Comparison of ENCODE assay signal across 8 cellular contexts in the genomic region with DNA sequence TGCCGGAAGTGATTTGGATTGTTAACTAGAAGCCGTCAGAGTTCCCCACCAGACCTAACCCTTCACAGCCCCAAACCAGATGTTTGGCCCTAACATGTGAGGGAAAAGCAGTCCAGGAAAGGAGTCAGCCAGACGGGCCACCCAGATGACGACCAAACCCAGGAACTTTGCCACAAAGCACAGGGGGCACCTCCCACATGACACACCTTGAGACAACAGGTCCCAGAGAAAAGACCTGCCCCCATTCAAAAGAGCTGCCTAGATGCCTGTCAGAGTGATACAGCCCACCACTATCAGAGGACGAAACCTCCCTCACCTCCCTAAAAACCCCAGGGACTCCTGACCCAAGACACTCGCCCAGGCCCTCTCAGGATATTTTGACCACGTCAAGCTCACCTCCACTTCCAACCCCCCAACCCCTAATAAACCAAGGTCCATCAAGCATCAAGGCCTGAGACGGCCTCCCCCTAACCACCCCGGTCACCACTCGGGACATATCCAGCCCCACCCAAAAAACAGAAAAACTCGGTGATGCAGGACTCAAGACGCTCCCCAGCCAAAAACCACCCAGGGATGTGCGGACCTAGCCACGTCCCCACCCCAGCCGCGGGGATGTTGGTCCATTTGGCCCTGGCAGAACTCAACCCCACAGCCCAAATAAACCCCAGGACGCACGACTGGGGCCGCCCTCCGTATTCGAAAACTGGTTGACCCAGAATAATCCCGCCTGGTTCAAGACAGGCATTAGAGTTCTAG. TPM values are rescaled to one million over a fixed set of nuclear protein-coding genes. Genes with fewer than 3 reads are reported as not detected.
DNase-seq lines count a peak whose midpoint lies in the region; ATAC-seq and TF ChIP-seq lines count a peak whose summit lies in the region.

No MANE protein-coding gene starts in this region.

- peak; percentile 15 for ATAC-seq in GM19351 (IDR thresholded peaks at IDR 0.05; ENCODE audit: unreplicated experiment)
- peak; percentile 37 for ATAC-seq in upper lobe of right lung
- no peak for ATAC-seq in GM19397 (IDR thresholded peaks at IDR 0.05; ENCODE audit: unreplicated experiment)
- no peak for ATAC-seq in GM21360 (IDR thresholded peaks at IDR 0.05; ENCODE audit: unreplicated experiment)

- H3K4me3 Mint-ChIP-seq in chondrocyte (ENCODE audit: unreplicated experiment), result peak overlapping the region; percentile 100

- H3K27me3 ChIP-seq in Loucy (ENCODE audit: insufficient read depth, low read length, poor library complexity, severe bottlenecking), result peaks cover 8% of the 10 kb centered on the region
- H3K27me3 ChIP-seq in upper lobe of right lung, result no peaks in the 10 kb centered on the region

- H3K27ac ChIP-seq in 22Rv1 (peak overlapping the region; percentile 62), upper lobe of right lung (peak overlapping the region; percentile 94)

- peak overlapping the region; percentile 98 for H3K27ac Mint-ChIP-seq in chondrocyte (ENCODE audit: unreplicated experiment)

- H3K9me3 Mint-ChIP-seq in chondrocyte (ENCODE audit: low read depth), result peaks cover 2% of the 10 kb centered on the region

- peaks cover 13% of the 10 kb centered on the region for H3K79me2 ChIP-seq in Loucy (ENCODE audit: insufficient read depth, low read length)

- H3K4me3 ChIP-seq in Loucy (ENCODE audit: low read length, poor library complexity, severe bottlenecking), result peak overlapping the region; percentile 82
- H3K4me3 ChIP-seq in upper lobe of right lung, result peak overlapping the region; percentile 80

- DNase-seq in chondrocyte (ENCODE audit: low spot score) (no peak), lung microvascular endothelial cell (ENCODE audit: low read depth in 2 of 2) (peak; percentile 11 to 13), upper lobe of right lung (no peak)

- H4K20me1 ChIP-seq in Loucy (ENCODE audit: insufficient read depth, low read length, poor library complexity, severe bottlenecking), result no peaks in the 10 kb centered on the region

- no peaks in the 10 kb centered on the region for H3K36me3 ChIP-seq in Loucy (ENCODE audit: insufficient read depth, low read length)
- no peaks in the 10 kb centered on the region for H3K36me3 ChIP-seq in upper lobe of right lung

- peaks cover 13% of the 10 kb centered on the region for H3K4me1 Mint-ChIP-seq in chondrocyte (ENCODE audit: low read depth)

- peaks cover 2% of the 10 kb centered on the region for H3K27me3 Mint-ChIP-seq in chondrocyte (ENCODE audit: low read depth)

- TF ChIP-seq CTCF in 22Rv1 (IDR thresholded peaks at IDR 0.05) (no peak), Loucy (conservative IDR thresholded peaks at IDR 0.05; ENCODE audit: low read length) (no peak), chondrocyte (IDR thresholded peaks at IDR 0.05) (no peak), upper lobe of right lung (IDR thresholded peaks at IDR 0.05) (no peak)

- H3K4me1 ChIP-seq in Loucy (ENCODE audit: insufficient read depth, low read length, poor library complexity, severe bottlenecking) (peaks cover 8% of the 10 kb centered on the region), upper lobe of right lung (peaks cover 14% of the 10 kb centered on the region)

- H3K9ac ChIP-seq in Loucy (ENCODE audit: low read depth, low read length, poor library complexity, severe bottlenecking), result peak overlapping the region; percentile 80

- no peaks in the 10 kb centered on the region for H3K9me2 ChIP-seq in Loucy (replicated peaks; ENCODE audit: low read depth, low read length)

- H3F3A ChIP-seq in Loucy (ENCODE audit: low read depth), result no peaks in the 10 kb centered on the region

- H3K9me3 ChIP-seq in Loucy (ENCODE audit: insufficient read depth, low read depth, low read length), result no peaks in the 10 kb centered on the region
- H3K9me3 ChIP-seq in upper lobe of right lung, result no peaks in the 10 kb centered on the region

- intact Hi-C loops in upper lobe of right lung (cut with DNase I), result no loop called here

- H2AFZ ChIP-seq in Loucy (ENCODE audit: low read length), result peak overlapping the region; percentile 100

- H3K4me2 ChIP-seq in Loucy (ENCODE audit: low read depth, low read length, poor library complexity, severe bottlenecking), result peak overlapping the region; percentile 100

- H3K36me3 Mint-ChIP-seq in chondrocyte (ENCODE audit: low read depth), result peaks cover 2% of the 10 kb centered on the region

RNA-seq across cellular contexts. Expression of a gene that starts 0.7 kb away (rescaled TPM):
- total RNA-seq in chondrocyte (9.6 to 12.2 TPM (median 11.5 TPM) in 3 replicates), lung microvascular endothelial cell (4.6 and 7.3 TPM in 2 replicates), upper lobe of right lung (8.3 TPM)

RNA-seq across cellular contexts. Expression of a gene that starts 28.3 kb away (rescaled TPM):
- total RNA-seq in chondrocyte, result not detected in 3 replicates
- not detected in 2 replicates for total RNA-seq in lung microvascular endothelial cell
- total RNA-seq in upper lobe of right lung, result 0.43 TPM

RNA-seq across cellular contexts. Expression of a gene that starts 37.5 kb away (rescaled TPM):
- total RNA-seq in chondrocyte, result 99.8 to 103 TPM (median 103 TPM) in 3 replicates
- total RNA-seq in lung microvascular endothelial cell, result 147 and 211 TPM in 2 replicates
- total RNA-seq in upper lobe of right lung, result 83.7 TPM

Comparison
In these comparisons a context has a peak if more than half of its experiments do, and no peak if none do; other contexts are left out.
1. ATAC-seq: peak in GM19351 (single experiment) and upper lobe of right lung (single experiment); none in GM19397 (single experiment) and GM21360 (single experiment).
2. DNase-seq: peak in lung microvascular endothelial cell (2 of 2); none in chondrocyte (single experiment) and upper lobe of right lung (single experiment).